ENCODE assay signal across 2 cellular contexts in the genomic region with DNA sequence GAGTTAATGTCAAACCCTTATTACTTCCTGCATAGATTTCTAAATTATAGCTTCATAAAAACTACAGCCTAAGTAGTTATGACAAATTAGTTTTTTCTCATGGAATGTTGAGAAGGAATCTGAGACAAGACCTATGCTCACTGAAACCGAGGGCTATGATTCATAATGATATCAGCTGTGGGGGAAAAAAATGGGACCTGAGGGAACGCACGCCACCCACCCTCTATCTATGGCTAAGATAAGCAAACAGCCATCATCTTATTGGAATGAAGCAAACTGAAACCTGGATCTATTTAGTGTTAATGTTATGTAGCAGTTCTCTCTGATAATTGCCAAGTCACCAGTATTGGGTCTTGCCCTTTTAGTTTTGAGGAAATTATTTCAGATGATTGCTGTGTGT.
TF ChIP-seq lines count a peak whose summit lies in the region.

No MANE protein-coding gene starts in this region.

TF ChIP-seq in IMR-90, 13 proteins besides CTCF, POLR2A, EP300 and RAD21 (continued from another document):
- TF ChIP-seq BHLHE40 (IDR thresholded peaks at IDR 0.05; ENCODE audit: low read depth, low read length) = peak; percentile 85
- TF ChIP-seq CEBPB (IDR thresholded peaks at IDR 0.05; ENCODE audit: low read depth, low read length) = peak; percentile 47; the same call in 1 of the 2 replicates
- TF ChIP-seq SMC3 (IDR thresholded peaks at IDR 0.05; ENCODE audit: low read depth, low read length) = no peak
- peak; percentile 90 for TF ChIP-seq FOS (IDR thresholded peaks at IDR 0.05; ENCODE audit: low read depth, low read length)
- TF ChIP-seq, protein P1, sequence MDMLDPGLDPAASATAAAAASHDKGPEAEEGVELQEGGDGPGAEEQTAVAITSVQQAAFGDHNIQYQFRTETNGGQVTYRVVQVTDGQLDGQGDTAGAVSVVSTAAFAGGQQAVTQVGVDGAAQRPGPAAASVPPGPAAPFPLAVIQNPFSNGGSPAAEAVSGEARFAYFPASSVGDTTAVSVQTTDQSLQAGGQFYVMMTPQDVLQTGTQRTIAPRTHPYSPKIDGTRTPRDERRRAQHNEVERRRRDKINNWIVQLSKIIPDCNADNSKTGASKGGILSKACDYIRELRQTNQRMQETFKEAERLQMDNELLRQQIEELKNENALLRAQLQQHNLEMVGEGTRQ (IDR thresholded peaks at IDR 0.05; ENCODE audit: low read depth, low read length) = no peak
- TF ChIP-seq CHD1 (IDR thresholded peaks at IDR 0.05; ENCODE audit: low read depth, low read length) = no peak
- no peak for TF ChIP-seq RCOR1 (IDR thresholded peaks at IDR 0.05; ENCODE audit: insufficient replicate concordance, low read length)
- TF ChIP-seq RFX5 (IDR thresholded peaks at IDR 0.05; ENCODE audit: low read depth, low read length) = no peak
- TF ChIP-seq, protein P2, sequence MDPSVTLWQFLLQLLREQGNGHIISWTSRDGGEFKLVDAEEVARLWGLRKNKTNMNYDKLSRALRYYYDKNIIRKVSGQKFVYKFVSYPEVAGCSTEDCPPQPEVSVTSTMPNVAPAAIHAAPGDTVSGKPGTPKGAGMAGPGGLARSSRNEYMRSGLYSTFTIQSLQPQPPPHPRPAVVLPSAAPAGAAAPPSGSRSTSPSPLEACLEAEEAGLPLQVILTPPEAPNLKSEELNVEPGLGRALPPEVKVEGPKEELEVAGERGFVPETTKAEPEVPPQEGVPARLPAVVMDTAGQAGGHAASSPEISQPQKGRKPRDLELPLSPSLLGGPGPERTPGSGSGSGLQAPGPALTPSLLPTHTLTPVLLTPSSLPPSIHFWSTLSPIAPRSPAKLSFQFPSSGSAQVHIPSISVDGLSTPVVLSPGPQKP (IDR thresholded peaks at IDR 0.05; ENCODE audit: borderline replicate concordance, low read depth, low read length) = no peak
- TF ChIP-seq MAFK (IDR thresholded peaks at IDR 0.05; ENCODE audit: low read depth, low read length) = peak; percentile 64

TF ChIP-seq in HepG2, 621 proteins besides CTCF, POLR2A, EP300 and RAD21:
- TF ChIP-seq, protein P3, sequence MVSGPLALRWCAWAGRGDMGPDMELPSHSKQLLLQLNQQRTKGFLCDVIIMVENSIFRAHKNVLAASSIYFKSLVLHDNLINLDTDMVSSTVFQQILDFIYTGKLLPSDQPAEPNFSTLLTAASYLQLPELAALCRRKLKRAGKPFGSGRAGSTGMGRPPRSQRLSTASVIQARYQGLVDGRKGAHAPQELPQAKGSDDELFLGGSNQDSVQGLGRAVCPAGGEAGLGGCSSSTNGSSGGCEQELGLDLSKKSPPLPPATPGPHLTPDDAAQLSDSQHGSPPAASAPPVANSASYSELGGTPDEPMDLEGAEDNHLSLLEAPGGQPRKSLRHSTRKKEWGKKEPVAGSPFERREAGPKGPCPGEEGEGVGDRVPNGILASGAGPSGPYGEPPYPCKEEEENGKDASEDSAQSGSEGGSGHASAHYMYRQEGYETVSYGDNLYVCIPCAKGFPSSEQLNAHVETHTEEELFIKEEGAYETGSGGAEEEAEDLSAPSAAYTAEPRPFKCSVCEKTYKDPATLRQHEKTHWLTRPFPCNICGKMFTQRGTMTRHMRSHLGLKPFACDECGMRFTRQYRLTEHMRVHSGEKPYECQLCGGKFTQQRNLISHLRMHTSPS (CRISPR knock-in tag; IDR thresholded peaks at IDR 0.05; ENCODE audit: low read depth) = no peak
- TF ChIP-seq, protein P4, sequence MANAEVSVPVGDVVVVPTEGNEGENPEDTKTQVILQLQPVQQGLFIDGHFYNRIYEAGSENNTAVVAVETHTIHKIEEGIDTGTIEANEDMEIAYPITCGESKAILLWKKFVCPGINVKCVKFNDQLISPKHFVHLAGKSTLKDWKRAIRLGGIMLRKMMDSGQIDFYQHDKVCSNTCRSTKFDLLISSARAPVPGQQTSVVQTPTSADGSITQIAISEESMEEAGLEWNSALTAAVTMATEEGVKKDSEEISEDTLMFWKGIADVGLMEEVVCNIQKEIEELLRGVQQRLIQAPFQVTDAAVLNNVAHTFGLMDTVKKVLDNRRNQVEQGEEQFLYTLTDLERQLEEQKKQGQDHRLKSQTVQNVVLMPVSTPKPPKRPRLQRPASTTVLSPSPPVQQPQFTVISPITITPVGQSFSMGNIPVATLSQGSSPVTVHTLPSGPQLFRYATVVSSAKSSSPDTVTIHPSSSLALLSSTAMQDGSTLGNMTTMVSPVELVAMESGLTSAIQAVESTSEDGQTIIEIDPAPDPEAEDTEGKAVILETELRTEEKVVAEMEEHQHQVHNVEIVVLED (CRISPR knock-in tag; IDR thresholded peaks at IDR 0.05; ENCODE audit: borderline replicate concordance) = no peak
- TF ChIP-seq KDM2A (CRISPR knock-in tag; IDR thresholded peaks at IDR 0.05; ENCODE audit: borderline replicate concordance, low read depth) = no peak
- no peak for TF ChIP-seq FOXK1 (CRISPR knock-in tag; IDR thresholded peaks at IDR 0.05; ENCODE audit: borderline replicate concordance, low read depth)
- no peak for TF ChIP-seq SOX5 (CRISPR knock-in tag; IDR thresholded peaks at IDR 0.05; ENCODE audit: borderline replicate concordance)
- TF ChIP-seq ZNF263 (CRISPR knock-in tag; IDR thresholded peaks at IDR 0.05) = no peak
- no peak for TF ChIP-seq NCOA5 (CRISPR knock-in tag; IDR thresholded peaks at IDR 0.05)
- TF ChIP-seq ZNF660 (CRISPR knock-in tag; IDR thresholded peaks at IDR 0.05; ENCODE audit: borderline replicate concordance, low read depth) = no peak
- TF ChIP-seq ZNF670 (CRISPR knock-in tag; IDR thresholded peaks at IDR 0.05; ENCODE audit: borderline replicate concordance) = no peak
- TF ChIP-seq NR3C1 (CRISPR knock-in tag; IDR thresholded peaks at IDR 0.05) = no peak
- TF ChIP-seq, protein P5, sequence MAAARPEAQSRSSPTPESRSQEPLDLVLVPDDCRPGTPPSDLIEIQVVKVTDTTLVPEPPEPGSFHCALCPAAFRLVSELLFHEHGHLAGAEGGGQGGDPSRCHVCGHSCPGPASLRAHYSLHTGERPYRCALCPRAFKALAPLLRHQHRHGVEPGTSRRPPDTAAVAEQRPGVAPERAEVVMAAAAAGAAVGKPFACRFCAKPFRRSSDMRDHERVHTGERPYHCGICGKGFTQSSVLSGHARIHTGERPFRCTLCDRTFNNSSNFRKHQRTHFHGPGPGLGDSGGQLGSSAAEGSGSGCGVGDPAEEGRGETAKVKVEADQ (CRISPR knock-in tag; IDR thresholded peaks at IDR 0.05; ENCODE audit: borderline replicate concordance) = no peak
- no peak for TF ChIP-seq HOXA9 (CRISPR knock-in tag; IDR thresholded peaks at IDR 0.05; ENCODE audit: borderline replicate concordance)
- no peak for TF ChIP-seq ZNF792 (CRISPR knock-in tag; IDR thresholded peaks at IDR 0.05)
- TF ChIP-seq FOXK2 (IDR thresholded peaks at IDR 0.05) = no peak
- TF ChIP-seq, protein P6, sequence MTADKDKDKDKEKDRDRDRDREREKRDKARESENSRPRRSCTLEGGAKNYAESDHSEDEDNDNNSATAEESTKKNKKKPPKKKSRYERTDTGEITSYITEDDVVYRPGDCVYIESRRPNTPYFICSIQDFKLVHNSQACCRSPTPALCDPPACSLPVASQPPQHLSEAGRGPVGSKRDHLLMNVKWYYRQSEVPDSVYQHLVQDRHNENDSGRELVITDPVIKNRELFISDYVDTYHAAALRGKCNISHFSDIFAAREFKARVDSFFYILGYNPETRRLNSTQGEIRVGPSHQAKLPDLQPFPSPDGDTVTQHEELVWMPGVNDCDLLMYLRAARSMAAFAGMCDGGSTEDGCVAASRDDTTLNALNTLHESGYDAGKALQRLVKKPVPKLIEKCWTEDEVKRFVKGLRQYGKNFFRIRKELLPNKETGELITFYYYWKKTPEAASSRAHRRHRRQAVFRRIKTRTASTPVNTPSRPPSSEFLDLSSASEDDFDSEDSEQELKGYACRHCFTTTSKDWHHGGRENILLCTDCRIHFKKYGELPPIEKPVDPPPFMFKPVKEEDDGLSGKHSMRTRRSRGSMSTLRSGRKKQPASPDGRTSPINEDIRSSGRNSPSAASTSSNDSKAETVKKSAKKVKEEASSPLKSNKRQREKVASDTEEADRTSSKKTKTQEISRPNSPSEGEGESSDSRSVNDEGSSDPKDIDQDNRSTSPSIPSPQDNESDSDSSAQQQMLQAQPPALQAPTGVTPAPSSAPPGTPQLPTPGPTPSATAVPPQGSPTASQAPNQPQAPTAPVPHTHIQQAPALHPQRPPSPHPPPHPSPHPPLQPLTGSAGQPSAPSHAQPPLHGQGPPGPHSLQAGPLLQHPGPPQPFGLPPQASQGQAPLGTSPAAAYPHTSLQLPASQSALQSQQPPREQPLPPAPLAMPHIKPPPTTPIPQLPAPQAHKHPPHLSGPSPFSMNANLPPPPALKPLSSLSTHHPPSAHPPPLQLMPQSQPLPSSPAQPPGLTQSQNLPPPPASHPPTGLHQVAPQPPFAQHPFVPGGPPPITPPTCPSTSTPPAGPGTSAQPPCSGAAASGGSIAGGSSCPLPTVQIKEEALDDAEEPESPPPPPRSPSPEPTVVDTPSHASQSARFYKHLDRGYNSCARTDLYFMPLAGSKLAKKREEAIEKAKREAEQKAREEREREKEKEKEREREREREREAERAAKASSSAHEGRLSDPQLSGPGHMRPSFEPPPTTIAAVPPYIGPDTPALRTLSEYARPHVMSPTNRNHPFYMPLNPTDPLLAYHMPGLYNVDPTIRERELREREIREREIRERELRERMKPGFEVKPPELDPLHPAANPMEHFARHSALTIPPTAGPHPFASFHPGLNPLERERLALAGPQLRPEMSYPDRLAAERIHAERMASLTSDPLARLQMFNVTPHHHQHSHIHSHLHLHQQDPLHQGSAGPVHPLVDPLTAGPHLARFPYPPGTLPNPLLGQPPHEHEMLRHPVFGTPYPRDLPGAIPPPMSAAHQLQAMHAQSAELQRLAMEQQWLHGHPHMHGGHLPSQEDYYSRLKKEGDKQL (CRISPR knock-in tag; IDR thresholded peaks at IDR 0.05; ENCODE audit: low read depth) = no peak
- TF ChIP-seq, protein P7, sequence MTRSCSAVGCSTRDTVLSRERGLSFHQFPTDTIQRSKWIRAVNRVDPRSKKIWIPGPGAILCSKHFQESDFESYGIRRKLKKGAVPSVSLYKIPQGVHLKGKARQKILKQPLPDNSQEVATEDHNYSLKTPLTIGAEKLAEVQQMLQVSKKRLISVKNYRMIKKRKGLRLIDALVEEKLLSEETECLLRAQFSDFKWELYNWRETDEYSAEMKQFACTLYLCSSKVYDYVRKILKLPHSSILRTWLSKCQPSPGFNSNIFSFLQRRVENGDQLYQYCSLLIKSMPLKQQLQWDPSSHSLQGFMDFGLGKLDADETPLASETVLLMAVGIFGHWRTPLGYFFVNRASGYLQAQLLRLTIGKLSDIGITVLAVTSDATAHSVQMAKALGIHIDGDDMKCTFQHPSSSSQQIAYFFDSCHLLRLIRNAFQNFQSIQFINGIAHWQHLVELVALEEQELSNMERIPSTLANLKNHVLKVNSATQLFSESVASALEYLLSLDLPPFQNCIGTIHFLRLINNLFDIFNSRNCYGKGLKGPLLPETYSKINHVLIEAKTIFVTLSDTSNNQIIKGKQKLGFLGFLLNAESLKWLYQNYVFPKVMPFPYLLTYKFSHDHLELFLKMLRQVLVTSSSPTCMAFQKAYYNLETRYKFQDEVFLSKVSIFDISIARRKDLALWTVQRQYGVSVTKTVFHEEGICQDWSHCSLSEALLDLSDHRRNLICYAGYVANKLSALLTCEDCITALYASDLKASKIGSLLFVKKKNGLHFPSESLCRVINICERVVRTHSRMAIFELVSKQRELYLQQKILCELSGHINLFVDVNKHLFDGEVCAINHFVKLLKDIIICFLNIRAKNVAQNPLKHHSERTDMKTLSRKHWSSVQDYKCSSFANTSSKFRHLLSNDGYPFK (CRISPR knock-in tag; IDR thresholded peaks at IDR 0.05; ENCODE audit: borderline replicate concordance) = no peak
